Comparison of ENCODE assay signal across 31 cellular contexts in genomic region chr6:99246602-99247001, GRCh38.
DNase-seq lines count a peak whose midpoint lies in the region; ATAC-seq, FAIRE-seq and TF ChIP-seq lines count a peak whose summit lies in the region.
"Had no signal": no experiment of that assay in that cellular context is flagged by ENCODE, and none has a peak within 500 bp of the region (broad histone marks: within the 10 kb centered on the region; RNA-seq: fewer than 3 reads in every experiment).

No MANE protein-coding gene starts in this region.

- BruUV-seq in K562 (replicated peaks; lab: Mats Ljungman, UMichigan) = no TSS peak

- H3K27ac ChIP-seq in HEK293 (ENCODE audit: extremely low read depth, low read depth, low read length) (no peak overlapping the region), K562 (ENCODE audit: extremely low read depth, low read depth, low read length) (no peak overlapping the region)
- H3K27ac ChIP-seq: 22Rv1; A549; BLaER1; BLaER1 treated with 17β-estradiol and CSF1 and Interleukin-3, amounts not matched to agents 10 nM and 100 nM; C4-2B had no signal

- no peak overlapping the region for H3K4me3 ChIP-seq in HEK293 (ENCODE audit: low read depth, low read length)
- no peak overlapping the region for H3K4me3 ChIP-seq in K562
- H3K4me3 ChIP-seq: A549; BLaER1; BLaER1 treated with 17β-estradiol and CSF1 and Interleukin-3, amounts not matched to agents 10 nM and 100 nM had no signal

- WGBS in K562 (ENCODE audit: insufficient coverage, low coverage, missing lambda C conversion rate) = 0% methylated on average over 1 of the region's 1 CpG

- no peak overlapping the region for H3K9ac ChIP-seq in K562 (ENCODE audit: insufficient read depth in 1 of 2, low read depth in 2 of 2, low read length in 2 of 2)
- H3K9ac ChIP-seq: BLaER1; BLaER1 treated with 17β-estradiol and CSF1 and Interleukin-3, amounts not matched to agents 10 nM and 100 nM had no signal

- intact Hi-C loops in K562 (cut with micrococcal nuclease) = no loop called here

- CTCF ChIA-PET in HEK293 (lab: Yijun Ruan, JAX) = interaction anchor here (0.6 kb wide), 2 partner anchors 127 to 413 kb away, joined by 3 read pairs; no protein-coding TSS in a partner anchor
- CTCF ChIA-PET in K562 (lab: Yijun Ruan, JAX; ENCODE audit: low intra/inter-chr PET ratio) = no interaction called here

- H3K9me3 ChIP-seq in HEK293 (ENCODE audit: control insufficient read depth, insufficient read depth, low read depth, low read length) (no peaks in the 10 kb centered on the region), K562 (replicated peaks; ENCODE audit: control insufficient read depth, insufficient read depth, low read depth, low read length) (no peaks in the 10 kb centered on the region)
- H3K9me3 ChIP-seq: A549; BE2C; BLaER1; BLaER1 treated with 17β-estradiol and CSF1 and Interleukin-3, amounts not matched to agents 10 nM and 100 nM; Caco-2 had no signal

- no peaks in the 10 kb centered on the region for H3K36me3 ChIP-seq in HEK293 (ENCODE audit: control insufficient read depth in 2 of 2, insufficient read depth in 1 of 2, low read length in 2 of 2)
- no peaks in the 10 kb centered on the region for H3K36me3 ChIP-seq in K562 (ENCODE audit: control insufficient read depth, insufficient read depth, low read length)
- H3K36me3 ChIP-seq: BE2C; BLaER1; BLaER1 treated with 17β-estradiol and CSF1 and Interleukin-3, amounts not matched to agents 10 nM and 100 nM had no signal

- DNase-seq in K562 (ENCODE audit: extremely low read depth in 1 of 4, low spot score in 3 of 4) (no peak), RCC 7860 (ENCODE audit: low spot score) (no peak)
- DNase-seq: 8988T; ACHN; AML-193; BE2C; C1 segment of cervical spinal cord; Caco-2; Calu3; CD4-positive, alpha-beta memory T cell; CD4-positive, alpha-beta T cell; CD4-positive, CD25-positive, alpha-beta regulatory T cell; CD8-positive, alpha-beta memory T cell; CD8-positive, alpha-beta T cell; COR-L47; DMS 273 treated with DMSO at 0.1 percent for 48 hours; DMS153; DMS53; DMS79; DMS79 treated with DMSO at 0.1 percent for 48 hours; DND-41; EL had no signal

- no peak for ATAC-seq in K562
- no peak for ATAC-seq in GM21381 (IDR thresholded peaks at IDR 0.05; ENCODE audit: unreplicated experiment)
- ATAC-seq: A549; CD8-positive, alpha-beta T cell had no signal

- POLR2A ChIA-PET in HEK293 (lab: Yijun Ruan, JAX) = no interaction called here
- POLR2A ChIA-PET in K562 (lab: Yijun Ruan, JAX) = no interaction called here

- no peak overlapping the region for H3K4me2 ChIP-seq in K562 (ENCODE audit: insufficient read depth, low read length)
- H3K4me2 ChIP-seq: A549; BLaER1; BLaER1 treated with 17β-estradiol and CSF1 and Interleukin-3, amounts not matched to agents 10 nM and 100 nM had no signal

- H3K4me1 ChIP-seq in HEK293 (ENCODE audit: control insufficient read depth, insufficient read depth, low read length) (no peaks in the 10 kb centered on the region), K562 (replicated peaks in 1 of 2; ENCODE audit: control insufficient read depth in 2 of 2, insufficient read depth in 2 of 2, low read length in 2 of 2) (no peaks in the 10 kb centered on the region)
- H3K4me1 ChIP-seq: A549; BE2C; BLaER1; BLaER1 treated with 17β-estradiol and CSF1 and Interleukin-3, amounts not matched to agents 10 nM and 100 nM; Caco-2 had no signal

- TF ChIP-seq EP300 in K562 (IDR thresholded peaks at IDR 0.05; ENCODE audit: low read length) = no peak

- no peaks in the 10 kb centered on the region for H3K79me2 ChIP-seq in K562 (ENCODE audit: control insufficient read depth, insufficient read depth, low read length)

- in situ Hi-C loops in K562 (cut with MboI) = no loop called here

- no peaks in the 10 kb centered on the region for H4K20me1 ChIP-seq in K562 (replicated peaks; ENCODE audit: control insufficient read depth, insufficient read depth, low read length)
- H4K20me1 ChIP-seq: BLaER1; BLaER1 treated with 17β-estradiol and CSF1 and Interleukin-3, amounts not matched to agents 10 nM and 100 nM had no signal

- TF ChIP-seq CTCF in HEK293 (tag by site-specific recombination; IDR thresholded peaks at IDR 0.05) (no peak), K562 (IDR thresholded peaks at IDR 0.05 in 2 of 3, conservative IDR thresholded peaks at IDR 0.05 in 1 of 3; ENCODE audit: insufficient read depth in 2 of 3, low read depth in 1 of 3, low read length in 3 of 3) (no peak)

- peaks cover 2 to 5% of the 10 kb centered on the region in 2 experiments; a peak in 3 of 5 replicates for H3K27me3 ChIP-seq in K562 (ENCODE audit: control insufficient read depth in 2 of 2, insufficient read depth in 2 of 2, low read length in 2 of 2)
- H3K27me3 ChIP-seq: BE2C; BLaER1; BLaER1 treated with 17β-estradiol and CSF1 and Interleukin-3, amounts not matched to agents 10 nM and 100 nM had no signal

- TF ChIP-seq POLR2A in K562 (conservative IDR thresholded peaks at IDR 0.05) = no peak

- TF ChIP-seq RAD21 in K562 (CRISPR knock-in tag; conservative IDR thresholded peaks at IDR 0.05 in 1 of 2, IDR thresholded peaks at IDR 0.05 in 1 of 2) = no peak

- FAIRE-seq in K562 (lab: Jason Lieb, UNC) (no peak), RCC 7860 (lab: Jason Lieb, UNC) (no peak)
- FAIRE-seq: A204.1, A549, D721Med had no signal

- H2AFZ ChIP-seq in K562 (ENCODE audit: low read depth, low read length) = no peak overlapping the region

- no peaks in the 10 kb centered on the region for H3K9me1 ChIP-seq in K562 (ENCODE audit: control insufficient read depth, insufficient read depth, low read length)

TF ChIP-seq in HEK293, 187 proteins besides CTCF, POLR2A, EP300 and RAD21:
- no peak for TF ChIP-seq ZBTB7A (tag by site-specific recombination; IDR thresholded peaks at IDR 0.05; ENCODE audit: low read depth)
- TF ChIP-seq ZNF146 (tag by site-specific recombination; IDR thresholded peaks at IDR 0.05) = peak; percentile 50

TF ChIP-seq in K562, 482 proteins besides CTCF, POLR2A, EP300 and RAD21:
- TF ChIP-seq ARID4B (CRISPR knock-in tag; IDR thresholded peaks at IDR 0.05) (no peak), ZNF146 (CRISPR knock-in tag; IDR thresholded peaks at IDR 0.05; ENCODE audit: unreplicated experiment) (peak; percentile 60)

Comparison
In these comparisons a context has a peak if more than half of its experiments do, and no peak if none do; other contexts are left out.
1. Of the 44 proteins assayed by ChIP-seq in both K562 and HEK293: peak only in K562: none; only in HEK293: none; in both: ZNF146; in neither: 43.